ENCODE assay signal across 1 cellular context in genomic region chr9:36148652-36149051, GRCh38.
TF ChIP-seq lines count a peak whose summit lies in the region.

No MANE protein-coding gene starts in this region.

TF ChIP-seq in GM12878, 131 proteins besides CTCF, POLR2A, EP300 and RAD21 (continued from another document and continues in another):
- no peak for TF ChIP-seq ATF3 (IDR thresholded peaks at IDR 0.05; ENCODE audit: borderline replicate concordance, extremely low read depth, low read depth, low read length)
- no peak for TF ChIP-seq MYC (IDR thresholded peaks at IDR 0.05; ENCODE audit: insufficient read depth, insufficient read length, insufficient replicate concordance, low read length, severe bottlenecking)
- no peak for TF ChIP-seq KDM1A (IDR thresholded peaks at IDR 0.05; ENCODE audit: borderline replicate concordance)
- TF ChIP-seq MEF2A (IDR thresholded peaks at IDR 0.05; ENCODE audit: insufficient read depth, low read depth, low read length), result peak; percentile 60; the same call in 1 of the 2 replicates
- TF ChIP-seq BCL11A (IDR thresholded peaks at IDR 0.05; ENCODE audit: low read depth, low read length), result peak; percentile 50; the same call in 1 of the 2 replicates
- TF ChIP-seq E2F4 (IDR thresholded peaks at IDR 0.05; ENCODE audit: low read depth, low read length), result no peak
- TF ChIP-seq CUX1 (IDR thresholded peaks at IDR 0.05; ENCODE audit: insufficient replicate concordance, low read depth, low read length), result no peak
- no peak for TF ChIP-seq IRF3 (IDR thresholded peaks at IDR 0.05)
- TF ChIP-seq IRF4 (IDR thresholded peaks at IDR 0.05; ENCODE audit: low read depth, low read length), result peak; percentile 73; the same call in 1 of the 2 replicates
- TF ChIP-seq TCF12 (IDR thresholded peaks at IDR 0.05; ENCODE audit: low read depth, low read length), result peak; percentile 53; the same call in 1 of the 2 replicates
- TF ChIP-seq SP1 (IDR thresholded peaks at IDR 0.05; ENCODE audit: low read depth, low read length), result peak; percentile 23
- peak; percentile 50 for TF ChIP-seq BCL3 (IDR thresholded peaks at IDR 0.05; ENCODE audit: borderline replicate concordance, insufficient read depth, low read depth, low read length, poor library complexity, severe bottlenecking)
- no peak for TF ChIP-seq CHD1 (IDR thresholded peaks at IDR 0.05; ENCODE audit: low read depth, low read length)
- no peak for TF ChIP-seq ZNF274 (IDR thresholded peaks at IDR 0.05; ENCODE audit: insufficient read depth, insufficient read length)
- TF ChIP-seq PAX5 (IDR thresholded peaks at IDR 0.05; ENCODE audit: borderline replicate concordance, low read depth, low read length), result peak; percentile 78; the same call in 1 of the 2 replicates
- peak; percentile 53 for TF ChIP-seq SKIL (IDR thresholded peaks at IDR 0.05; ENCODE audit: low read depth, poor library complexity, severe bottlenecking)
- no peak for TF ChIP-seq MTA2 (IDR thresholded peaks at IDR 0.05; ENCODE audit: low read depth)
- no peak for TF ChIP-seq IRF5 (IDR thresholded peaks at IDR 0.05; ENCODE audit: borderline replicate concordance)
- TF ChIP-seq NFIC (IDR thresholded peaks at IDR 0.05; ENCODE audit: low read depth, low read length), result peak; percentile 69
- no peak for TF ChIP-seq CEBPB (IDR thresholded peaks at IDR 0.05; ENCODE audit: borderline replicate concordance in 1 of 2, low read depth in 2 of 2, low read length in 2 of 2)
- peak; percentile 88 for TF ChIP-seq RUNX3 (IDR thresholded peaks at IDR 0.05; ENCODE audit: low read length)
- no peak for TF ChIP-seq BCLAF1 (IDR thresholded peaks at IDR 0.05)
- peak; percentile 74 for TF ChIP-seq JUNB (IDR thresholded peaks at IDR 0.05)
- TF ChIP-seq CEBPZ (IDR thresholded peaks at IDR 0.05; ENCODE audit: low read depth, low read length), result no peak
- peak; percentile 80 for TF ChIP-seq EED (IDR thresholded peaks at IDR 0.05; ENCODE audit: low read depth)
- TF ChIP-seq CHD4 (IDR thresholded peaks at IDR 0.05), result no peak
- no peak for TF ChIP-seq SIN3A (IDR thresholded peaks at IDR 0.05; ENCODE audit: low read depth, low read length)
- TF ChIP-seq CBX5 (IDR thresholded peaks at IDR 0.05; ENCODE audit: low read depth), result no peak
- TF ChIP-seq USF1 (IDR thresholded peaks at IDR 0.05; ENCODE audit: borderline replicate concordance, extremely low read length, insufficient read depth, low read depth, low read length), result no peak
- TF ChIP-seq E2F8 (IDR thresholded peaks at IDR 0.05; ENCODE audit: low read depth, partially characterized antibody), result no peak
